In genomic region chr2:240387325-240387668, GRCh38 we compare ENCODE assay signal across 2 cellular contexts.
TF ChIP-seq lines count a peak whose summit lies in the region.

No MANE protein-coding gene starts in this region.

TF ChIP-seq in SK-N-SH, 30 proteins besides CTCF, POLR2A, EP300 and RAD21:
- TF ChIP-seq, protein P1, sequence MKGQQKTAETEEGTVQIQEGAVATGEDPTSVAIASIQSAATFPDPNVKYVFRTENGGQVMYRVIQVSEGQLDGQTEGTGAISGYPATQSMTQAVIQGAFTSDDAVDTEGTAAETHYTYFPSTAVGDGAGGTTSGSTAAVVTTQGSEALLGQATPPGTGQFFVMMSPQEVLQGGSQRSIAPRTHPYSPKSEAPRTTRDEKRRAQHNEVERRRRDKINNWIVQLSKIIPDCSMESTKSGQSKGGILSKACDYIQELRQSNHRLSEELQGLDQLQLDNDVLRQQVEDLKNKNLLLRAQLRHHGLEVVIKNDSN (IDR thresholded peaks at IDR 0.05; ENCODE audit: borderline replicate concordance, low read depth), result no peak
- TF ChIP-seq SMC3 (IDR thresholded peaks at IDR 0.05; ENCODE audit: low read depth, low read length), result no peak
- no peak for TF ChIP-seq MEF2A (IDR thresholded peaks at IDR 0.05; ENCODE audit: borderline replicate concordance, low read depth)
- TF ChIP-seq CHD2 (IDR thresholded peaks at IDR 0.05; ENCODE audit: low read length, partially characterized antibody), result no peak

TF ChIP-seq in SK-N-SH treated with all-trans-retinoic acid at 6 μM for 48 hours, 23 proteins besides CTCF, POLR2A, EP300 and RAD21 (continued from another document):
- no peak for TF ChIP-seq CREB5 (CRISPR knock-in tag; IDR thresholded peaks at IDR 0.05; ENCODE audit: low read depth)
- no peak for TF ChIP-seq ZNF70 (CRISPR knock-in tag; IDR thresholded peaks at IDR 0.05)
- TF ChIP-seq ZFP30 (CRISPR knock-in tag; IDR thresholded peaks at IDR 0.05), result no peak
- no peak for TF ChIP-seq BACH2 (CRISPR knock-in tag; IDR thresholded peaks at IDR 0.05; ENCODE audit: borderline replicate concordance)
- TF ChIP-seq ZNF565 (CRISPR knock-in tag; conservative IDR thresholded peaks at IDR 0.05; ENCODE audit: low read depth), result no peak
- TF ChIP-seq TCF4 (CRISPR knock-in tag; IDR thresholded peaks at IDR 0.05; ENCODE audit: borderline replicate concordance), result no peak
- no peak for TF ChIP-seq OSR1 (CRISPR knock-in tag; IDR thresholded peaks at IDR 0.05)
- TF ChIP-seq SNAI2 (CRISPR knock-in tag; IDR thresholded peaks at IDR 0.05), result no peak
- TF ChIP-seq PATZ1 (CRISPR knock-in tag; IDR thresholded peaks at IDR 0.05; ENCODE audit: borderline replicate concordance), result no peak
- TF ChIP-seq, protein P2, sequence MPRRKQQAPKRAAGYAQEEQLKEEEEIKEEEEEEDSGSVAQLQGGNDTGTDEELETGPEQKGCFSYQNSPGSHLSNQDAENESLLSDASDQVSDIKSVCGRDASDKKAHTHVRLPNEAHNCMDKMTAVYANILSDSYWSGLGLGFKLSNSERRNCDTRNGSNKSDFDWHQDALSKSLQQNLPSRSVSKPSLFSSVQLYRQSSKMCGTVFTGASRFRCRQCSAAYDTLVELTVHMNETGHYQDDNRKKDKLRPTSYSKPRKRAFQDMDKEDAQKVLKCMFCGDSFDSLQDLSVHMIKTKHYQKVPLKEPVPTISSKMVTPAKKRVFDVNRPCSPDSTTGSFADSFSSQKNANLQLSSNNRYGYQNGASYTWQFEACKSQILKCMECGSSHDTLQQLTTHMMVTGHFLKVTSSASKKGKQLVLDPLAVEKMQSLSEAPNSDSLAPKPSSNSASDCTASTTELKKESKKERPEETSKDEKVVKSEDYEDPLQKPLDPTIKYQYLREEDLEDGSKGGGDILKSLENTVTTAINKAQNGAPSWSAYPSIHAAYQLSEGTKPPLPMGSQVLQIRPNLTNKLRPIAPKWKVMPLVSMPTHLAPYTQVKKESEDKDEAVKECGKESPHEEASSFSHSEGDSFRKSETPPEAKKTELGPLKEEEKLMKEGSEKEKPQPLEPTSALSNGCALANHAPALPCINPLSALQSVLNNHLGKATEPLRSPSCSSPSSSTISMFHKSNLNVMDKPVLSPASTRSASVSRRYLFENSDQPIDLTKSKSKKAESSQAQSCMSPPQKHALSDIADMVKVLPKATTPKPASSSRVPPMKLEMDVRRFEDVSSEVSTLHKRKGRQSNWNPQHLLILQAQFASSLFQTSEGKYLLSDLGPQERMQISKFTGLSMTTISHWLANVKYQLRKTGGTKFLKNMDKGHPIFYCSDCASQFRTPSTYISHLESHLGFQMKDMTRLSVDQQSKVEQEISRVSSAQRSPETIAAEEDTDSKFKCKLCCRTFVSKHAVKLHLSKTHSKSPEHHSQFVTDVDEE (CRISPR knock-in tag; IDR thresholded peaks at IDR 0.05), result no peak
- no peak for TF ChIP-seq ZFP3 (CRISPR knock-in tag; IDR thresholded peaks at IDR 0.05)
- TF ChIP-seq ISL1 (CRISPR knock-in tag; IDR thresholded peaks at IDR 0.05), result no peak
- no peak for TF ChIP-seq ESRRG (CRISPR knock-in tag; IDR thresholded peaks at IDR 0.05)
- TF ChIP-seq, protein P3, sequence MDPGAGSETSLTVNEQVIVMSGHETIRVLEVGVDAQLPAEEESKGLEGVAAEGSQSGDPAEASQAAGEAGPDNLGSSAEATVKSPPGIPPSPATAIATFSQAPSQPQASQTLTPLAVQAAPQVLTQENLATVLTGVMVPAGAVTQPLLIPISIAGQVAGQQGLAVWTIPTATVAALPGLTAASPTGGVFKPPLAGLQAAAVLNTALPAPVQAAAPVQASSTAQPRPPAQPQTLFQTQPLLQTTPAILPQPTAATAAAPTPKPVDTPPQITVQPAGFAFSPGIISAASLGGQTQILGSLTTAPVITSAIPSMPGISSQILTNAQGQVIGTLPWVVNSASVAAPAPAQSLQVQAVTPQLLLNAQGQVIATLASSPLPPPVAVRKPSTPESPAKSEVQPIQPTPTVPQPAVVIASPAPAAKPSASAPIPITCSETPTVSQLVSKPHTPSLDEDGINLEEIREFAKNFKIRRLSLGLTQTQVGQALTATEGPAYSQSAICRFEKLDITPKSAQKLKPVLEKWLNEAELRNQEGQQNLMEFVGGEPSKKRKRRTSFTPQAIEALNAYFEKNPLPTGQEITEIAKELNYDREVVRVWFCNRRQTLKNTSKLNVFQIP (CRISPR knock-in tag; IDR thresholded peaks at IDR 0.05; ENCODE audit: borderline replicate concordance, low read depth), result no peak
- TF ChIP-seq ARNTL (CRISPR knock-in tag; IDR thresholded peaks at IDR 0.05; ENCODE audit: borderline replicate concordance, low read depth), result no peak
